23 cellular contexts compared by ENCODE assay signal in genomic region chr1:90708826-90709225, GRCh38. TPM values are rescaled to one million over a fixed set of nuclear protein-coding genes. Genes with fewer than 3 reads are reported as not detected.
"Had no signal": no experiment of that assay in that cellular context is flagged by ENCODE, and none has a peak within 500 bp of the region (broad histone marks: within the 10 kb centered on the region; RNA-seq: fewer than 3 reads in every experiment).

No MANE protein-coding gene starts in this region.

- ATAC-seq: K562 had no signal

- DNase-seq: Kasumi-1, MM.1S, NCI-H1092 treated with DMSO at 0.1 percent for 48 hours, NCI-H1436, NCI-H187, NCI-H2029, NCI-H2081 treated with DMSO at 0.1 percent for 48 hours, NCI-H2171, NCI-H226, NCI-H446, NCI-H510A, NCI-H524 treated with DMSO at 0.1 percent for 48 hours, Right ventricle myocardium superior, RPMI8226, SIG-M5, SK-N-SH, SW 1271 had no signal

- H3K9me3 ChIP-seq: SJSA1, SK-N-SH had no signal

- H3K4me3 ChIP-seq: K562, SJSA1 had no signal

- H3K4me1 ChIP-seq: SJSA1 had no signal

- H3K4me2 ChIP-seq: KMS-11, SK-N-SH had no signal

- H3K36me3 ChIP-seq: SJSA1 had no signal

- H3K27ac ChIP-seq: HL-60, KMS-11, SJSA1 had no signal

- H3K9ac ChIP-seq: KMS-11, SK-N-SH had no signal

RNA-seq across cellular contexts. Expression of gene BARHL2, which starts 8.3 kb away (rescaled TPM):
- total RNA-seq: M059J, Right ventricle myocardium superior, SJSA1 had no signal
- polyA plus RNA-seq: IgD-negative memory B cell, SK-N-SH had no signal
